ENCODE assay signal across 9 cellular contexts in genomic region chr17:81090361-81091133, GRCh38. TPM values are rescaled to one million over a fixed set of nuclear protein-coding genes. Genes with fewer than 3 reads are reported as not detected.
DNase-seq lines count a peak whose midpoint lies in the region; ATAC-seq, FAIRE-seq and TF ChIP-seq lines count a peak whose summit lies in the region.
"Had no signal": no experiment of that assay in that cellular context is flagged by ENCODE, and none has a peak within 500 bp of the region (broad histone marks: within the 10 kb centered on the region; RNA-seq: fewer than 3 reads in every experiment).

No MANE protein-coding gene starts in this region.

- ATAC-seq in HG02588 (IDR thresholded peaks at IDR 0.05; ENCODE audit: unreplicated experiment), result no peak

- FAIRE-seq in kidney (lab: Jason Lieb, UNC), result no peak

- no peak for TF ChIP-seq EP300 in sigmoid colon (IDR thresholded peaks at IDR 0.05)

- no peak overlapping the region for H3K9ac ChIP-seq in kidney (ENCODE audit: low read length in 2 of 2)
- H3K9ac ChIP-seq: parathyroid adenoma had no signal

- H3K9me3 ChIP-seq in Peyer's patch, result no peaks in the 10 kb centered on the region
- H3K9me3 ChIP-seq in effector memory CD4-positive, alpha-beta T cell (ENCODE audit: control insufficient read depth, low read length), result no peaks in the 10 kb centered on the region
- no peaks in the 10 kb centered on the region for H3K9me3 ChIP-seq in sigmoid colon
- H3K9me3 ChIP-seq in kidney (ENCODE audit: control insufficient read depth in 1 of 2, low read length in 2 of 2), result no peaks in the 10 kb centered on the region

- H3K27me3 ChIP-seq in Peyer's patch, result no peaks in the 10 kb centered on the region
- no peaks in the 10 kb centered on the region for H3K27me3 ChIP-seq in effector memory CD4-positive, alpha-beta T cell (replicated peaks; ENCODE audit: control insufficient read depth, insufficient read depth, low read length, poor library complexity, severe bottlenecking)
- H3K27me3 ChIP-seq in sigmoid colon, result no peaks in the 10 kb centered on the region

- no peak for TF ChIP-seq POLR2A in Peyer's patch (IDR thresholded peaks at IDR 0.05)
- no peak for TF ChIP-seq POLR2A in sigmoid colon (IDR thresholded peaks at IDR 0.05)

- H3K4me3 ChIP-seq in Peyer's patch (no peak overlapping the region), sigmoid colon (no peak overlapping the region), kidney (ENCODE audit: low read length in 2 of 2) (no peak overlapping the region)
- no peak overlapping the region for H3K4me3 ChIP-seq in effector memory CD4-positive, alpha-beta T cell (ENCODE audit: insufficient read depth, low read depth, low read length, poor library complexity, severe bottlenecking)

- intact Hi-C loops in sigmoid colon (cut with DNase I) (no loop called here), kidney (cut with DNase I) (no loop called here)

- in situ Hi-C loops in GM13977 (cut with MboI; ENCODE audit: low pct_unique_long_range_greater_than_20kb, low sequenced_read_pairs, unreplicated experiment), result no loop called here

- no peak overlapping the region for H3K27ac ChIP-seq in Peyer's patch
- H3K27ac ChIP-seq in effector memory CD4-positive, alpha-beta T cell (ENCODE audit: insufficient read depth, low read length, poor library complexity, severe bottlenecking), result no peak overlapping the region
- H3K27ac ChIP-seq in sigmoid colon, result peak overlapping the region in 2 of 4 donors; percentile 37 to 43
- H3K27ac ChIP-seq in kidney (ENCODE audit: low read depth in 2 of 2, low read length in 2 of 2), result no peak overlapping the region
- H3K27ac ChIP-seq: parathyroid adenoma had no signal

- TF ChIP-seq CTCF in GM13977 (IDR thresholded peaks at IDR 0.05; ENCODE audit: extremely low read depth, insufficient read depth, missing control alignments) (no peak), Peyer's patch (IDR thresholded peaks at IDR 0.05) (no peak), sigmoid colon (IDR thresholded peaks at IDR 0.05) (no peak), kidney (IDR thresholded peaks at IDR 0.05; ENCODE audit: borderline replicate concordance, extremely low read depth, insufficient read depth) (no peak)

- H3K36me3 ChIP-seq in Peyer's patch (peaks cover 0 to 17% (median 0%) of the 10 kb centered on the region in 3 donors), sigmoid colon (peaks cover 9 to 62% (median 31%) of the 10 kb centered on the region in 4 donors), kidney (ENCODE audit: control insufficient read depth in 1 of 2, insufficient read depth in 2 of 2, low read length in 2 of 2) (peaks cover under 1 to 26% of the 10 kb centered on the region in 2 donors)
- no peaks in the 10 kb centered on the region for H3K36me3 ChIP-seq in effector memory CD4-positive, alpha-beta T cell (ENCODE audit: control insufficient read depth, insufficient read depth, low read length)

- 64 to 69% methylated on average over 26 of the region's 26 CpGs for WGBS in sigmoid colon, 2 donors

- peaks cover 0 to 20% (median 9%) of the 10 kb centered on the region in 4 donors for H3K4me1 ChIP-seq in Peyer's patch
- peaks cover 22% of the 10 kb centered on the region for H3K4me1 ChIP-seq in effector memory CD4-positive, alpha-beta T cell (ENCODE audit: control insufficient read depth, insufficient read depth, low read length, poor library complexity, severe bottlenecking)
- peaks cover 2 to 29% (median 21%) of the 10 kb centered on the region in 4 donors for H3K4me1 ChIP-seq in sigmoid colon
- H3K4me1 ChIP-seq in kidney (ENCODE audit: control insufficient read depth in 1 of 2, insufficient read depth in 1 of 2, low read depth in 1 of 2, low read length in 2 of 2), result peaks cover 0 to 4% of the 10 kb centered on the region in 2 donors
- H3K4me1 ChIP-seq: parathyroid adenoma had no signal

- DNase-seq in GM13977 (ENCODE audit: low spot score), result peak; percentile 70
- DNase-seq in Peyer's patch, result peak; percentile 17 to 68 (median 67)
- peak in 2 of 3 donors; percentile 11 to 18 for DNase-seq in effector memory CD4-positive, alpha-beta T cell
- peak; percentile 85 for DNase-seq in sigmoid colon
- no peak for DNase-seq in NCI-H2107 treated with DMSO at 0.1 percent for 48 hours (lab: John Stamatoyannopoulos, UW; ENCODE audit: unreplicated experiment)
- no peak for DNase-seq in kidney
- DNase-seq in retina, result no peak

RNA-seq across cellular contexts. Expression of gene BAIAP2, which starts 55.6 kb away (rescaled TPM):
- total RNA-seq in Peyer's patch, result 10 to 100 TPM; 10.2 to 61.9 (median 17.6) TPM
- 10 to 100 TPM; 32.6 to 52.3 (median 50.9) TPM for total RNA-seq in sigmoid colon
- 10 to 100 TPM in 2 of 3 donors, 1 to 10 TPM in 1; 6.5 to 17.2 (median 14.4) TPM for polyA plus RNA-seq in sigmoid colon
- total RNA-seq in kidney, result 45.8 TPM
- 44.5 TPM for polyA plus RNA-seq in kidney (ENCODE audit: insufficient read depth, low read depth, low replicate concordance)

Comparison
In these comparisons a context has a peak if more than half of its experiments do, and no peak if none do; other contexts are left out.
1. DNase-seq: peak in GM13977 (single experiment), Peyer's patch (3 of 3), effector memory CD4-positive, alpha-beta T cell (2 of 3) and sigmoid colon (single experiment); none in NCI-H2107 treated with DMSO at 0.1 percent for 48 hours (single experiment), kidney (single experiment) and retina (single experiment).